ENCODE assay signal across 10 cellular contexts in genomic region chr14:71206766-71207371, GRCh38.
DNase-seq lines count a peak whose midpoint lies in the region; ATAC-seq, FAIRE-seq and TF ChIP-seq lines count a peak whose summit lies in the region.
"Had no signal": no experiment of that assay in that cellular context is flagged by ENCODE, and none has a peak within 500 bp of the region (broad histone marks: within the 10 kb centered on the region; RNA-seq: fewer than 3 reads in every experiment).

No MANE protein-coding gene starts in this region.

- no peak for ATAC-seq in stimulated activated naive CD8-positive, alpha-beta T cell treated with anti-CD3 and anti-CD28 coated beads, Interleukin-15, Interleukin-2, amounts not matched to agents 100 U/mL and 50 U/mL, for 24 hours
- ATAC-seq in K562 = no peak
- ATAC-seq in HG02852 (IDR thresholded peaks at IDR 0.05; ENCODE audit: unreplicated experiment) = no peak

- intact Hi-C loops in K562 (cut with micrococcal nuclease) = no loop called here

- H3K4me3 Mint-ChIP-seq in stimulated activated naive CD8-positive, alpha-beta T cell treated with anti-CD3 and anti-CD28 coated beads, Interleukin-15, Interleukin-2, amounts not matched to agents 100 ng/mL and 50 ng/mL, for 24 hours = no peak overlapping the region
- H3K4me3 Mint-ChIP-seq: CD4-positive, alpha-beta memory T cell had no signal

- in situ Hi-C loops in K562 (cut with MboI) = no loop called here

- peaks cover 5% of the 10 kb centered on the region for H3K9me3 Mint-ChIP-seq in stimulated activated naive CD8-positive, alpha-beta T cell treated with anti-CD3 and anti-CD28 coated beads, Interleukin-15, Interleukin-2, amounts not matched to agents 100 ng/mL and 50 ng/mL, for 24 hours

- CTCF ChIA-PET in K562 (lab: Yijun Ruan, JAX; ENCODE audit: low intra/inter-chr PET ratio) = no interaction called here

- no peaks in the 10 kb centered on the region for H3K36me3 Mint-ChIP-seq in stimulated activated naive CD8-positive, alpha-beta T cell treated with anti-CD3 and anti-CD28 coated beads, Interleukin-15, Interleukin-2, amounts not matched to agents 100 ng/mL and 50 ng/mL, for 24 hours (ENCODE audit: low read depth)
- H3K36me3 Mint-ChIP-seq: CD4-positive, alpha-beta memory T cell had no signal

- no peak overlapping the region for H3K4me2 ChIP-seq in K562 (ENCODE audit: insufficient read depth, low read length)

- no peaks in the 10 kb centered on the region for H3K9me3 ChIP-seq in K562 (replicated peaks; ENCODE audit: control insufficient read depth, insufficient read depth, low read depth, low read length)

- H3K9ac ChIP-seq in K562 (ENCODE audit: insufficient read depth in 1 of 2, low read depth in 2 of 2, low read length in 2 of 2) = no peak overlapping the region

- no peak overlapping the region for H3K4me3 ChIP-seq in K562

- peak overlapping the region; percentile 43 for H3K27ac Mint-ChIP-seq in stimulated activated naive CD8-positive, alpha-beta T cell treated with anti-CD3 and anti-CD28 coated beads, Interleukin-15, Interleukin-2, amounts not matched to agents 100 ng/mL and 50 ng/mL, for 24 hours
- H3K27ac Mint-ChIP-seq: CD4-positive, alpha-beta memory T cell had no signal

- no peak for TF ChIP-seq RAD21 in K562 (CRISPR knock-in tag; conservative IDR thresholded peaks at IDR 0.05 in 1 of 2, IDR thresholded peaks at IDR 0.05 in 1 of 2)

- 1% methylated on average over 7 of the region's 7 CpGs for WGBS in K562 (ENCODE audit: insufficient coverage, low coverage, missing lambda C conversion rate)

- peaks cover 4% of the 10 kb centered on the region for H3K4me1 Mint-ChIP-seq in stimulated activated naive CD8-positive, alpha-beta T cell treated with anti-CD3 and anti-CD28 coated beads, Interleukin-15, Interleukin-2, amounts not matched to agents 100 ng/mL and 50 ng/mL, for 24 hours (ENCODE audit: low read depth)
- H3K4me1 Mint-ChIP-seq: CD4-positive, alpha-beta memory T cell had no signal

- FAIRE-seq in K562 (lab: Jason Lieb, UNC) = no peak

- H3K9me1 ChIP-seq in K562 (ENCODE audit: control insufficient read depth, insufficient read depth, low read length) = no peaks in the 10 kb centered on the region

- H2AFZ ChIP-seq in K562 (ENCODE audit: low read depth, low read length) = no peak overlapping the region

- no peak for TF ChIP-seq CTCF in K562 (IDR thresholded peaks at IDR 0.05 in 2 of 3, conservative IDR thresholded peaks at IDR 0.05 in 1 of 3; ENCODE audit: insufficient read depth in 2 of 3, low read depth in 1 of 3, low read length in 3 of 3)

- no peaks in the 10 kb centered on the region for H3K36me3 ChIP-seq in K562 (ENCODE audit: control insufficient read depth, insufficient read depth, low read length)

- peaks cover 3% of the 10 kb centered on the region for H3K27me3 Mint-ChIP-seq in stimulated activated naive CD8-positive, alpha-beta T cell treated with anti-CD3 and anti-CD28 coated beads, Interleukin-15, Interleukin-2, amounts not matched to agents 100 ng/mL and 50 ng/mL, for 24 hours

- no peak for TF ChIP-seq POLR2A in K562 (conservative IDR thresholded peaks at IDR 0.05)

- H3K27ac ChIP-seq in K562 (ENCODE audit: extremely low read depth, low read depth, low read length) = no peak overlapping the region

- POLR2A ChIA-PET in K562 (lab: Yijun Ruan, JAX) = no interaction called here

- H3K4me1 ChIP-seq in K562 (replicated peaks in 1 of 2; ENCODE audit: control insufficient read depth in 2 of 2, insufficient read depth in 2 of 2, low read length in 2 of 2) = no peaks in the 10 kb centered on the region; a peak in 1 of 5 replicates

- peaks cover 0 to 7% of the 10 kb centered on the region in 2 experiments; a peak in 1 of 5 replicates for H3K27me3 ChIP-seq in K562 (ENCODE audit: control insufficient read depth in 2 of 2, insufficient read depth in 2 of 2, low read length in 2 of 2)

- H3K79me2 ChIP-seq in K562 (ENCODE audit: control insufficient read depth, insufficient read depth, low read length) = no peaks in the 10 kb centered on the region

- no TSS peak for BruUV-seq in K562 (replicated peaks; lab: Mats Ljungman, UMichigan)

- TF ChIP-seq EP300 in K562 (IDR thresholded peaks at IDR 0.05; ENCODE audit: low read length) = no peak

- no peaks in the 10 kb centered on the region for H4K20me1 ChIP-seq in K562 (replicated peaks; ENCODE audit: control insufficient read depth, insufficient read depth, low read length)

- DNase-seq in stimulated activated naive CD8-positive, alpha-beta T cell treated with anti-CD3 and anti-CD28 coated beads, Interleukin-15, Interleukin-2, amounts not matched to agents 100 U/mL and 50 U/mL, for 24 hours = no peak
- DNase-seq in K562 (ENCODE audit: extremely low read depth in 1 of 4, low spot score in 3 of 4) = no peak
- peak in 31 of 51 donors; percentile 3 to 75 (median 23) for DNase-seq in hypothalamus (lab: John Stamatoyannopoulos, UW)
- no peak for DNase-seq in effector CD8-positive, alpha-beta T cell (lab: John Stamatoyannopoulos, UW)
- DNase-seq in T-helper 9 cell = no peak
- no peak for DNase-seq in NCI-H1092 (lab: John Stamatoyannopoulos, UW)
- DNase-seq: CD4-positive, alpha-beta memory T cell; Kasumi-1 had no signal

TF ChIP-seq in K562, 482 proteins besides CTCF, POLR2A, EP300 and RAD21:
- no peak for TF ChIP-seq ZNF232 (CRISPR knock-in tag; IDR thresholded peaks at IDR 0.05)
- peak; percentile 38; the same call in 1 of the 2 replicates for TF ChIP-seq CBFA2T3 (IDR thresholded peaks at IDR 0.05)
- TF ChIP-seq GTF2E2 (tag; IDR thresholded peaks at IDR 0.05) = no peak
- no peak for TF ChIP-seq RBM34 (IDR thresholded peaks at IDR 0.05; ENCODE audit: borderline replicate concordance, insufficient read depth, low read length)
- no peak for TF ChIP-seq MTF1 (CRISPR knock-in tag; IDR thresholded peaks at IDR 0.05; ENCODE audit: borderline replicate concordance)
- peak; percentile 53 for TF ChIP-seq EGR1 (conservative IDR thresholded peaks at IDR 0.05)
- TF ChIP-seq, protein P1, sequence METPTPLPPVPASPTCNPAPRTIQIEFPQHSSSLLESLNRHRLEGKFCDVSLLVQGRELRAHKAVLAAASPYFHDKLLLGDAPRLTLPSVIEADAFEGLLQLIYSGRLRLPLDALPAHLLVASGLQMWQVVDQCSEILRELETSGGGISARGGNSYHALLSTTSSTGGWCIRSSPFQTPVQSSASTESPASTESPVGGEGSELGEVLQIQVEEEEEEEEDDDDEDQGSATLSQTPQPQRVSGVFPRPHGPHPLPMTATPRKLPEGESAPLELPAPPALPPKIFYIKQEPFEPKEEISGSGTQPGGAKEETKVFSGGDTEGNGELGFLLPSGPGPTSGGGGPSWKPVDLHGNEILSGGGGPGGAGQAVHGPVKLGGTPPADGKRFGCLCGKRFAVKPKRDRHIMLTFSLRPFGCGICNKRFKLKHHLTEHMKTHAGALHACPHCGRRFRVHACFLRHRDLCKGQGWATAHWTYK (CRISPR knock-in tag; IDR thresholded peaks at IDR 0.05) = no peak

Comparison
In these comparisons a context has a peak if more than half of its experiments do, and no peak if none do; other contexts are left out.
1. DNase-seq: peak in hypothalamus (31 of 51); none in stimulated activated naive CD8-positive, alpha-beta T cell treated with anti-CD3 and anti-CD28 coated beads, Interleukin-15, Interleukin-2, amounts not matched to agents 100 U/mL and 50 U/mL, for 24 hours (single experiment), K562 (0 of 4), effector CD8-positive, alpha-beta T cell (single experiment), T-helper 9 cell (single experiment) and NCI-H1092 (single experiment).